20 cellular contexts compared by ENCODE assay signal in the genomic region with DNA sequence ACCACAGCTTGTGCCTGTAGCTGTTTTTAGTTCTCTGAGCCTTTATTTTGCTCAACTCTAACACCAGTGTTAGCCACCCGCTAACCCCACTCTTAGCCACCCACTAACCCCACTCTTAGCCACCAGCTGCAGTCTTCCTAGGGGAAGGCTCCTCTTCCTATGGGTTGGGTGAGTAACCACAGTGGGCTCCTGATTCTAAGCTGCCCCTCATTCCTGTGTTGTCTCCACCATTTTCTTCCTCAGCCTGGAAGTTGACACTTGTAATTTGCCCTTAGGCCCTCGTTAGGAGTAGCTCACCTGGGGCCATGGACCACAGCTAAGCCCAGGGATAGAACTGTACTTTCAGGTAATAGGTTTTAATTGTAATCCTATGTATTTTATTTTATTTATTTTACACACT.
DNase-seq lines count a peak whose midpoint lies in the region; ATAC-seq and TF ChIP-seq lines count a peak whose summit lies in the region.
"Had no signal": no experiment of that assay in that cellular context is flagged by ENCODE, and none has a peak within 500 bp of the region (broad histone marks: within the 10 kb centered on the region; RNA-seq: fewer than 3 reads in every experiment).

No MANE protein-coding gene starts in this region.

- H3K9me3 ChIP-seq in lower lobe of right lung (peaks cover 5% of the 10 kb centered on the region), T-helper 17 cell (ENCODE audit: control insufficient read depth, low read length, poor library complexity, severe bottlenecking) (no peaks in the 10 kb centered on the region)
- H3K9me3 ChIP-seq: A549 had no signal

- DNase-seq in GM23338 (ENCODE audit: low spot score) (no peak), lower lobe of right lung (no peak), T-helper 17 cell (no peak)
- DNase-seq: AML-193; CD4-positive, alpha-beta T cell; GOT3; HCEC 1CT; KBM-7; MV-4-11; NCI-H1105; NCI-H1436 treated with DMSO at 0.1 percent for 48 hours; NCI-H187 treated with DMSO at 0.1 percent for 48 hours; RPMI8226; SHP77 treated with DMSO at 0.1 percent for 48 hours had no signal

- H3K36me3 ChIP-seq in GM23338 (ENCODE audit: insufficient read depth) = peaks cover 24% of the 10 kb centered on the region
- no peaks in the 10 kb centered on the region for H3K36me3 ChIP-seq in lower lobe of right lung
- H3K36me3 ChIP-seq: BLaER1 treated with 17β-estradiol and CSF1 and Interleukin-3, amounts not matched to agents 10 nM and 100 nM had no signal

- H3K9me2 ChIP-seq in GM23338 (ENCODE audit: insufficient read depth) = no peaks in the 10 kb centered on the region; the same call in 1 of the 2 replicates

- H3K4me3 Mint-ChIP-seq in GM23338 = no peak overlapping the region
- no peak overlapping the region for H3K4me3 Mint-ChIP-seq in stimulated activated memory B cell treated with anti-CD40 and anti-IgM and Interleukin-4, amounts not matched to agents 10 μg/mL and 1 μg/mL and 100 μg/mL, for 72 hours
- H3K4me3 Mint-ChIP-seq in T-helper 17 cell = no peak overlapping the region
- H3K4me3 Mint-ChIP-seq: CD4-positive, alpha-beta T cell had no signal

- H3K4me3 ChIP-seq in GM23338 (peak overlapping the region; percentile 20; the same call in 1 of the 2 replicates), lower lobe of right lung (no peak overlapping the region)
- H3K4me3 ChIP-seq: A549; BLaER1 treated with 17β-estradiol and CSF1 and Interleukin-3, amounts not matched to agents 10 nM and 100 nM had no signal

- H3K27ac ChIP-seq in GM23338 (ENCODE audit: low read depth) (no peak overlapping the region), lower lobe of right lung (no peak overlapping the region)
- H3K27ac ChIP-seq: A549 had no signal

- no peaks in the 10 kb centered on the region for H3K4me1 ChIP-seq in GM23338 (ENCODE audit: insufficient read depth)
- H3K4me1 ChIP-seq in lower lobe of right lung = no peaks in the 10 kb centered on the region
- H3K4me1 ChIP-seq: A549 had no signal

- TF ChIP-seq CTCF in GM23338 (conservative IDR thresholded peaks at IDR 0.05; ENCODE audit: low read depth in 2 of 2) (no peak), lower lobe of right lung (IDR thresholded peaks at IDR 0.05) (no peak)

- H3F3A ChIP-seq in GM23338 (replicated peaks; ENCODE audit: low read depth) = no peaks in the 10 kb centered on the region

- H4K20me1 ChIP-seq in GM23338 (replicated peaks; ENCODE audit: insufficient read depth) = no peaks in the 10 kb centered on the region
- H4K20me1 ChIP-seq: BLaER1 treated with 17β-estradiol and CSF1 and Interleukin-3, amounts not matched to agents 10 nM and 100 nM had no signal

- ATAC-seq in GM23338 (no peak), esophagus mucosa (peak; percentile 9), lower lobe of right lung (peak; percentile 11 to 22), T-helper 17 cell (no peak), GM21786 (IDR thresholded peaks at IDR 0.05; ENCODE audit: unreplicated experiment) (no peak), GM19467 (IDR thresholded peaks at IDR 0.05; ENCODE audit: unreplicated experiment) (no peak)
- ATAC-seq in stimulated activated memory B cell treated with anti-CD40 and anti-IgM and Interleukin-4, amounts not matched to agents 10 μg/mL and 1 μg/mL and 100 μg/mL, for 72 hours = peak; percentile 24
- ATAC-seq: A549 had no signal

- H3K9me3 Mint-ChIP-seq in GM23338 = no peaks in the 10 kb centered on the region; the same call in 1 of the 3 replicates
- H3K9me3 Mint-ChIP-seq in stimulated activated memory B cell treated with anti-CD40 and anti-IgM and Interleukin-4, amounts not matched to agents 10 μg/mL and 1 μg/mL and 100 μg/mL, for 72 hours = peaks cover 2% of the 10 kb centered on the region

- intact Hi-C loops in lower lobe of right lung (cut with DNase I) = no loop called here

- H2AFZ ChIP-seq in GM23338 = no peak overlapping the region

- no peak overlapping the region for H3K27ac Mint-ChIP-seq in GM23338
- no peak overlapping the region for H3K27ac Mint-ChIP-seq in stimulated activated memory B cell treated with anti-CD40 and anti-IgM and Interleukin-4, amounts not matched to agents 10 μg/mL and 1 μg/mL and 100 μg/mL, for 72 hours
- H3K27ac Mint-ChIP-seq in T-helper 17 cell = no peak overlapping the region
- H3K27ac Mint-ChIP-seq: CD4-positive, alpha-beta T cell had no signal

- no peak overlapping the region for H3K4me2 ChIP-seq in GM23338
- H3K4me2 ChIP-seq: A549 had no signal

- H3K27me3 ChIP-seq in GM23338 (ENCODE audit: insufficient read depth) (peaks cover 10% of the 10 kb centered on the region; the same call in 1 of the 2 replicates), lower lobe of right lung (ENCODE audit: low read depth) (no peaks in the 10 kb centered on the region)
- H3K27me3 ChIP-seq: BLaER1 treated with 17β-estradiol and CSF1 and Interleukin-3, amounts not matched to agents 10 nM and 100 nM had no signal

- H3K79me2 ChIP-seq in GM23338 (replicated peaks; ENCODE audit: insufficient read depth) = no peaks in the 10 kb centered on the region

- H3K4me1 Mint-ChIP-seq in GM23338 = no peaks in the 10 kb centered on the region
- no peaks in the 10 kb centered on the region for H3K4me1 Mint-ChIP-seq in stimulated activated memory B cell treated with anti-CD40 and anti-IgM and Interleukin-4, amounts not matched to agents 10 μg/mL and 1 μg/mL and 100 μg/mL, for 72 hours
- H3K4me1 Mint-ChIP-seq in T-helper 17 cell = no peaks in the 10 kb centered on the region

- H3K27me3 Mint-ChIP-seq in GM23338 (ENCODE audit: insufficient read depth, low read depth, poor library complexity) = peaks cover 8% of the 10 kb centered on the region
- H3K27me3 Mint-ChIP-seq in stimulated activated memory B cell treated with anti-CD40 and anti-IgM and Interleukin-4, amounts not matched to agents 10 μg/mL and 1 μg/mL and 100 μg/mL, for 72 hours = no peaks in the 10 kb centered on the region
- H3K27me3 Mint-ChIP-seq in T-helper 17 cell = no peaks in the 10 kb centered on the region
- H3K27me3 Mint-ChIP-seq: CD4-positive, alpha-beta T cell had no signal

- peaks cover 23% of the 10 kb centered on the region for H3K36me3 Mint-ChIP-seq in GM23338 (ENCODE audit: low read depth)
- H3K36me3 Mint-ChIP-seq in stimulated activated memory B cell treated with anti-CD40 and anti-IgM and Interleukin-4, amounts not matched to agents 10 μg/mL and 1 μg/mL and 100 μg/mL, for 72 hours = no peaks in the 10 kb centered on the region
- no peaks in the 10 kb centered on the region for H3K36me3 Mint-ChIP-seq in T-helper 17 cell (ENCODE audit: low read depth)

TF ChIP-seq in GM23338, 12 proteins besides CTCF, POLR2A, EP300 and RAD21 (continues in another document):
- TF ChIP-seq, protein P1, sequence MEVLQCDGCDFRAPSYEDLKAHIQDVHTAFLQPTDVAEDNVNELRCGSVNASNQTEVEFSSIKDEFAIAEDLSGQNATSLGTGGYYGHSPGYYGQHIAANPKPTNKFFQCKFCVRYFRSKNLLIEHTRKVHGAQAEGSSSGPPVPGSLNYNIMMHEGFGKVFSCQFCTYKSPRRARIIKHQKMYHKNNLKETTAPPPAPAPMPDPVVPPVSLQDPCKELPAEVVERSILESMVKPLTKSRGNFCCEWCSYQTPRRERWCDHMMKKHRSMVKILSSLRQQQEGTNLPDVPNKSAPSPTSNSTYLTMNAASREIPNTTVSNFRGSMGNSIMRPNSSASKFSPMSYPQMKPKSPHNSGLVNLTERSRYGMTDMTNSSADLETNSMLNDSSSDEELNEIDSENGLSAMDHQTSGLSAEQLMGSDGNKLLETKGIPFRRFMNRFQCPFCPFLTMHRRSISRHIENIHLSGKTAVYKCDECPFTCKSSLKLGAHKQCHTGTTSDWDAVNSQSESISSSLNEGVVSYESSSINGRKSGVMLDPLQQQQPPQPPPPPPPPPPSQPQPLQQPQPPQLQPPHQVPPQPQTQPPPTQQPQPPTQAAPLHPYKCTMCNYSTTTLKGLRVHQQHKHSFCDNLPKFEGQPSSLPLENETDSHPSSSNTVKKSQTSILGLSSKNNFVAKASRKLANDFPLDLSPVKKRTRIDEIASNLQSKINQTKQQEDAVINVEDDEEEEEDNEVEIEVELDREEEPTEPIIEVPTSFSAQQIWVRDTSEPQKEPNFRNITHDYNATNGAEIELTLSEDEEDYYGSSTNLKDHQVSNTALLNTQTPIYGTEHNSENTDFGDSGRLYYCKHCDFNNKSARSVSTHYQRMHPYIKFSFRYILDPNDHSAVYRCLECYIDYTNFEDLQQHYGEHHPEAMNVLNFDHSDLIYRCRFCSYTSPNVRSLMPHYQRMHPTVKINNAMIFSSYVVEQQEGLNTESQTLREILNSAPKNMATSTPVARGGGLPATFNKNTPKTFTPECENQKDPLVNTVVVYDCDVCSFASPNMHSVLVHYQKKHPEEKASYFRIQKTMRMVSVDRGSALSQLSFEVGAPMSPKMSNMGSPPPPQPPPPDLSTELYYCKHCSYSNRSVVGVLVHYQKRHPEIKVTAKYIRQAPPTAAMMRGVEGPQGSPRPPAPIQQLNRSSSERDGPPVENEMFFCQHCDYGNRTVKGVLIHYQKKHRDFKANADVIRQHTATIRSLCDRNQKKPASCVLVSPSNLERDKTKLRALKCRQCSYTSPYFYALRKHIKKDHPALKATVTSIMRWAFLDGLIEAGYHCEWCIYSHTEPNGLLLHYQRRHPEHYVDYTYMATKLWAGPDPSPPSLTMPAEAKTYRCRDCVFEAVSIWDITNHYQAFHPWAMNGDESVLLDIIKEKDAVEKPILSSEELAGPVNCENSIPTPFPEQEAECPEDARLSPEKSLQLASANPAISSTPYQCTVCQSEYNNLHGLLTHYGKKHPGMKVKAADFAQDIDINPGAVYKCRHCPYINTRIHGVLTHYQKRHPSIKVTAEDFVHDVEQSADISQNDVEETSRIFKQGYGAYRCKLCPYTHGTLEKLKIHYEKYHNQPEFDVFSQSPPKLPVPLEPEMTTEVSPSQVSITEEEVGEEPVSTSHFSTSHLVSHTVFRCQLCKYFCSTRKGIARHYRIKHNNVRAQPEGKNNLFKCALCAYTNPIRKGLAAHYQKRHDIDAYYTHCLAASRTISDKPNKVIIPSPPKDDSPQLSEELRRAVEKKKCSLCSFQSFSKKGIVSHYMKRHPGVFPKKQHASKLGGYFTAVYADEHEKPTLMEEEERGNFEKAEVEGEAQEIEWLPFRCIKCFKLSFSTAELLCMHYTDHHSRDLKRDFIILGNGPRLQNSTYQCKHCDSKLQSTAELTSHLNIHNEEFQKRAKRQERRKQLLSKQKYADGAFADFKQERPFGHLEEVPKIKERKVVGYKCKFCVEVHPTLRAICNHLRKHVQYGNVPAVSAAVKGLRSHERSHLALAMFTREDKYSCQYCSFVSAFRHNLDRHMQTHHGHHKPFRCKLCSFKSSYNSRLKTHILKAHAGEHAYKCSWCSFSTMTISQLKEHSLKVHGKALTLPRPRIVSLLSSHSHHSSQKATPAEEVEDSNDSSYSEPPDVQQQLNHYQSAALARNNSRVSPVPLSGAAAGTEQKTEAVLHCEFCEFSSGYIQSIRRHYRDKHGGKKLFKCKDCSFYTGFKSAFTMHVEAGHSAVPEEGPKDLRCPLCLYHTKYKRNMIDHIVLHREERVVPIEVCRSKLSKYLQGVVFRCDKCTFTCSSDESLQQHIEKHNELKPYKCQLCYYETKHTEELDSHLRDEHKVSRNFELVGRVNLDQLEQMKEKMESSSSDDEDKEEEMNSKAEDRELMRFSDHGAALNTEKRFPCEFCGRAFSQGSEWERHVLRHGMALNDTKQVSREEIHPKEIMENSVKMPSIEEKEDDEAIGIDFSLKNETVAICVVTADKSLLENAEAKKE (CRISPR knock-in tag; IDR thresholded peaks at IDR 0.05) = no peak
- TF ChIP-seq ZNF331 (CRISPR knock-in tag; IDR thresholded peaks at IDR 0.05; ENCODE audit: low read depth) = no peak
- TF ChIP-seq EZH2 (IDR thresholded peaks at IDR 0.05; ENCODE audit: low read depth, unreplicated experiment) = no peak

Comparison
In these comparisons a context has a peak if more than half of its experiments do, and no peak if none do; other contexts are left out.
1. ATAC-seq: peak in esophagus mucosa (single experiment), lower lobe of right lung (2 of 2) and stimulated activated memory B cell treated with anti-CD40 and anti-IgM and Interleukin-4, amounts not matched to agents 10 μg/mL and 1 μg/mL and 100 μg/mL, for 72 hours (single experiment); none in GM23338 (single experiment), T-helper 17 cell (single experiment), GM21786 (single experiment) and GM19467 (single experiment).